ENCODE assay signal across 18 cellular contexts in genomic region chr2:102119255-102119654, GRCh38. TPM values are rescaled to one million over a fixed set of nuclear protein-coding genes. Genes with fewer than 3 reads are reported as not detected.
DNase-seq lines count a peak whose midpoint lies in the region; ATAC-seq and TF ChIP-seq lines count a peak whose summit lies in the region.
"Had no signal": no experiment of that assay in that cellular context is flagged by ENCODE, and none has a peak within 500 bp of the region (broad histone marks: within the 10 kb centered on the region; RNA-seq: fewer than 3 reads in every experiment).

No MANE protein-coding gene starts in this region.

- H3K4me1 ChIP-seq in ACC112 (ENCODE audit: control insufficient read depth, insufficient read depth, low read length, unreplicated experiment): peaks cover 65% of the 10 kb centered on the region

- no peaks in the 10 kb centered on the region for H3K27me3 ChIP-seq in ACC112 (ENCODE audit: insufficient read depth, low read length)

- no peak overlapping the region for H3K4me3 ChIP-seq in ACC112 (ENCODE audit: low read depth, low read length)
- H3K4me3 ChIP-seq: A549 had no signal

- TF ChIP-seq CTCF in VCaP (conservative IDR thresholded peaks at IDR 0.05): no peak

- DNase-seq in left lobe of liver (ENCODE audit: low spot score) (no peak), renal cortical epithelial cell (ENCODE audit: low read depth) (peak; percentile 56), HK-2 (ENCODE audit: unreplicated experiment) (no peak), posterior cingulate gyrus (no peak), NCI-H345 treated with DMSO at 0.1 percent for 48 hours (lab: John Stamatoyannopoulos, UW; ENCODE audit: unreplicated experiment) (no peak)
- DNase-seq: DMS 273 treated with DMSO at 0.1 percent for 48 hours; GOT3; Karpas-422; MM.1S; NCI-H1417; NCI-H187 treated with DMSO at 0.1 percent for 48 hours; NCI-H446 treated with DMSO at 0.1 percent for 48 hours; NK-92 treated with Interleukin-12 subunit alpha and Interleukin-12 subunit beta, amount 100 ng/mL, for 24 hours; SHP77 treated with DMSO at 0.1 percent for 48 hours had no signal

- H2AFZ ChIP-seq in ACC112 (ENCODE audit: low read length, unreplicated experiment): no peak overlapping the region

- ATAC-seq in left lobe of liver: peak; percentile 35
- ATAC-seq: A549 had no signal

- peaks cover 93% of the 10 kb centered on the region for H3K79me2 ChIP-seq in ACC112 (ENCODE audit: control insufficient read depth, insufficient read depth, low read length, unreplicated experiment)

- H3K36me3 ChIP-seq in ACC112 (ENCODE audit: insufficient read depth, low read length): peaks cover 36% of the 10 kb centered on the region

- intact Hi-C loops in posterior cingulate gyrus (cut with DNase I): no loop called here

- peak overlapping the region; percentile 53 for H3K27ac ChIP-seq in ACC112 (ENCODE audit: low read depth, low read length)
- H3K27ac ChIP-seq in VCaP: peak overlapping the region; percentile 98
- H3K27ac ChIP-seq: A549 had no signal

RNA-seq across cellular contexts. Expression of gene IL1R1, which starts 23.3 kb away (rescaled TPM):
- total RNA-seq in left lobe of liver (39.0 TPM), renal cortical epithelial cell (21.5 and 62.7 TPM in 2 replicates)
- total RNA-seq: OCI-LY7 had no signal
